In the genomic region with DNA sequence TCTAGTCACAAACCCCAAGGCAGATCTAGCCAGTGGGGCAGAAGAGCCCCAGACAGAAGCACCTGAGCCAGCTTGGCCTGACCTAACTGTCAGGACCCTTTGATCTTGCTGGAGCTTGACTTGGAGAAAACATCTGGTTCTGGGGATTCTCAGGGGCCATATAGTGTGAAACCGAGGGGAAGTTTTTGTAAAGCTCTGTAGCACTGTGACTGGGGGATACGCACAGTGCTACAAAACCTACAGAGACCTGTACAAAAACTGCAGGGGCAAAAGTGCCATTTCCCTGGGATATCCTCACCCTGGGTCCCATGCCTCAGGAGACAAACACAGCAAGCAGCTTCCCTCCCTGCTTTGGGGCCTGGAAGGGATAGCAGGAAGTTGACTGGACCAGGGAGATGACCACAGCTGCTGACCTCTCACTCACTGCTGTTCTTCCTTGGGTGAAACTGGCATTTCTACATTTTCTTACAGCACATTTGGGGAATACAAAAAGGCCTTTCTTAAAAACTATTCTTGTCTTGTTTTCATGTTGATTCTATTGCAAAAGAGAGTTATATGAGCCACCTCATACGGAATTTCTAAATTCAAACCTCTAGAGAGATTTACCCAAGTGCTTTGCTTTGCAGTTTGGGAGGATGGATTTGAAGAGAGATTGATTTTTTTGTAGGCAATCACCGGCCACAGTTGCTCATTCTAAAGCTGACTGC, we compare ENCODE assay signal across 8 cellular contexts.
A peak's percentile ranks its signal among the peaks of the same experiment; 100 is the strongest.
DNase-seq lines count a peak whose midpoint lies in the region; ATAC-seq lines count a peak whose summit lies in the region.

No MANE protein-coding gene starts in this region.

- H3K4me3 Mint-ChIP-seq in naive B cell: peak overlapping the region in 5 of 8 donors; percentile 31 to 82 (median 42)

- DNase-seq in HT1080 (ENCODE audit: low read depth) (peak; percentile 59), naive B cell (no peak), DMS114 treated with DMSO at 0.1 percent for 48 hours (lab: John Stamatoyannopoulos, UW; ENCODE audit: unreplicated experiment) (no peak), NCI-H774 (lab: John Stamatoyannopoulos, UW) (no peak), NCI-H1436 (lab: John Stamatoyannopoulos, UW) (no peak)

- H3K9me3 Mint-ChIP-seq in naive B cell: peaks cover 0 to 3% (median 0%) of the 10 kb centered on the region in 7 donors

- H3K27ac Mint-ChIP-seq in naive B cell: peak overlapping the region in 5 of 6 donors; percentile 52 to 88 (median 74)

- H3K27me3 Mint-ChIP-seq in naive B cell: peaks cover 4 to 26% (median 14%) of the 10 kb centered on the region in 3 donors

- ATAC-seq in GM18499 (IDR thresholded peaks at IDR 0.05; ENCODE audit: insufficient read depth, unreplicated experiment) (peak; percentile 32), GM21737 (IDR thresholded peaks at IDR 0.05; ENCODE audit: unreplicated experiment) (peak; percentile 36), naive B cell (ENCODE audit: low read depth in 2 of 2) (peak; percentile 60 to 67), GM21360 (IDR thresholded peaks at IDR 0.05; ENCODE audit: unreplicated experiment) (no peak)

- no peaks in the 10 kb centered on the region for H3K36me3 Mint-ChIP-seq in naive B cell

- peaks cover 24 to 28% (median 28%) of the 10 kb centered on the region in 3 donors for H3K4me1 Mint-ChIP-seq in naive B cell
